Comparison of ENCODE assay signal across 16 cellular contexts in the genomic region with DNA sequence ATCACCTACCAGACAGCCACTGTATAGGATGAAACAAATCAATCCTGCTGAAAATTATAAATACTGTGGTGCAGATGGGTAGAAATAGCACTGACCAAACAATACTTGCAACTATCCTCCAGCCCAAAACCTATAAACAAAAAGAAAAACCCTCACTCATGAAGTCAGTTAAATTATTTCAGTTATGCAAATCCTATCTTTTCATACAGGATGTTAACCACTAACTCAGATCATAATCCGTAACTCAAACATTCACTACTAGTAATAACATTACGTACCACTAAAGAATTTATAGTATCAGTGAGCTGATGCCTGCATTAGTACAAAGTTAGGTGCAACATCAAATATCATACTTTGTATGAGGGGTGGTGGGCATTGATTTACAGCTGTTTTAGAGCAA. TPM values are rescaled to one million over a fixed set of nuclear protein-coding genes. Genes with fewer than 3 reads are reported as not detected.
A peak's percentile ranks its signal among the peaks of the same experiment; 100 is the strongest.
DNase-seq lines count a peak whose midpoint lies in the region; ATAC-seq and TF ChIP-seq lines count a peak whose summit lies in the region.
"Had no signal": no experiment of that assay in that cellular context is flagged by ENCODE, and none has a peak within 500 bp of the region (broad histone marks: within the 10 kb centered on the region; RNA-seq: fewer than 3 reads in every experiment).

No MANE protein-coding gene starts in this region.

- no TSS peak for BruUV-seq in Panc1 (replicated peaks; lab: Mats Ljungman, UMichigan)

- TF ChIP-seq CTCF in Panc1 (IDR thresholded peaks at IDR 0.05): no peak

- in situ Hi-C loops in Caki2 (cut with HindIII; ENCODE audit: low pct_unique_long_range_greater_than_20kb, low sequenced_read_pairs) (no loop called here), Panc1 (cut with HindIII; ENCODE audit: low pct_unique_long_range_greater_than_20kb, low sequenced_read_pairs) (no loop called here)

- no peaks in the 10 kb centered on the region for H3K27me3 ChIP-seq in Panc1 (ENCODE audit: control insufficient read depth, insufficient read depth, low read length)
- H3K27me3 ChIP-seq: foreskin keratinocyte, right atrium auricular region had no signal

- DNase-seq in Caki2 (ENCODE audit: low read depth) (peak; percentile 7), Panc1 (ENCODE audit: low read depth, low spot score) (no peak), kidney glomerular epithelial cell (lab: John Stamatoyannopoulos, UW) (peak; percentile 3), SKM-1 (lab: John Stamatoyannopoulos, UW; ENCODE audit: unreplicated experiment) (no peak)
- no peak for DNase-seq in activated CD4-positive, CD25-positive, alpha-beta regulatory T cell treated with anti-CD3 and anti-CD28 coated beads, Interleukin-2, amount 50 U/mL, for 72 hours
- DNase-seq: activated CD8-positive, alpha-beta T cell treated with anti-CD3 and anti-CD28 coated beads, Interleukin-2, amount 10 ng/mL, durations not matched to agents 7 days and 5 days; activated naive CD8-positive, alpha-beta T cell treated with anti-CD3 and anti-CD28 coated beads, Interleukin-2, amount 10 ng/mL, durations not matched to agents 7 days and 5 days; foreskin keratinocyte; NCI-H1048; NCI-H446 treated with DMSO at 0.1 percent for 48 hours had no signal

- H3K9me3 ChIP-seq in Panc1 (ENCODE audit: control insufficient read depth, insufficient read depth, low read depth, low read length): no peaks in the 10 kb centered on the region
- H3K9me3 ChIP-seq: right atrium auricular region had no signal

- no peak overlapping the region; a peak in 1 of 4 replicates for H3K4me3 ChIP-seq in Panc1 (ENCODE audit: low read depth in 2 of 2, low read length in 2 of 2)
- H3K4me3 ChIP-seq: right atrium auricular region had no signal

- no peaks in the 10 kb centered on the region; the same call in 1 of the 2 replicates for H3K36me3 ChIP-seq in Panc1 (ENCODE audit: control insufficient read depth, insufficient read depth, low read length)
- H3K36me3 ChIP-seq: right atrium auricular region had no signal

- intact Hi-C loops in Panc1 (cut with micrococcal nuclease; ENCODE audit: unreplicated experiment): no loop called here

- CTCF ChIA-PET in Panc1 (lab: Charles Lee): no interaction called here

- POLR2A ChIA-PET in Panc1 (lab: Charles Lee): interaction anchor here (0.5 kb wide), 1 partner anchor 655 kb away, joined by 10 read pairs; no protein-coding TSS in a partner anchor

- ATAC-seq in GM18861 (IDR thresholded peaks at IDR 0.05; ENCODE audit: unreplicated experiment) (peak; percentile 19), Panc1 (no peak), HG02610 (IDR thresholded peaks at IDR 0.05; ENCODE audit: unreplicated experiment) (no peak), GM19397 (IDR thresholded peaks at IDR 0.05; ENCODE audit: unreplicated experiment) (no peak)
- ATAC-seq: activated CD8-positive, alpha-beta T cell treated with anti-CD3 and anti-CD28 coated beads, Interleukin-2, amount 10 ng/mL, durations not matched to agents 7 days and 5 days; foreskin keratinocyte had no signal

- peak overlapping the region; percentile 29 for H3K27ac ChIP-seq in Panc1 (ENCODE audit: low read length)
- H3K27ac ChIP-seq: foreskin keratinocyte, HL-60, right atrium auricular region had no signal

- peaks cover 16% of the 10 kb centered on the region; the same call in 1 of the 2 replicates for H3K4me1 ChIP-seq in Panc1 (ENCODE audit: control insufficient read depth, insufficient read depth, low read length)
- H3K4me1 ChIP-seq: foreskin keratinocyte had no signal

RNA-seq across cellular contexts. Expression of a gene that starts 2.6 kb away (rescaled TPM):
- 43.0 and 53.3 TPM in 2 replicates for total RNA-seq in Caki2 (2014; rRNA removed; shearing (Covaris generic); ENCODE audit: low replicate concordance)
- 44.4 TPM for total RNA-seq in Panc1 (2021; ENCODE audit: unreplicated experiment)
- polyA plus RNA-seq in Panc1 (2012; ENCODE audit: insufficient read length): 23.0 TPM

RNA-seq across cellular contexts. Expression of a gene that starts 54.1 kb away (rescaled TPM):
- total RNA-seq in Caki2 (2014; rRNA removed; shearing (Covaris generic); ENCODE audit: low replicate concordance): 27.0 and 32.4 TPM in 2 replicates
- total RNA-seq in Panc1 (2021; ENCODE audit: unreplicated experiment): 21.4 TPM
- polyA plus RNA-seq in Panc1 (2012; ENCODE audit: insufficient read length): 17.2 TPM

RNA-seq across cellular contexts. Expression of a gene that starts 58.5 kb away (rescaled TPM):
- 0.27 and 18.9 TPM in 2 replicates for total RNA-seq in Caki2 (2014; rRNA removed; shearing (Covaris generic); ENCODE audit: low replicate concordance)
- 0.28 TPM for total RNA-seq in Panc1 (2021; ENCODE audit: unreplicated experiment)
- not detected for polyA plus RNA-seq in Panc1 (2012; ENCODE audit: insufficient read length)
- total RNA-seq: activated CD8-positive, alpha-beta T cell treated with anti-CD3 and anti-CD28 coated beads, Interleukin-2, amount 10 ng/mL, durations not matched to agents 7 days and 5 days; activated naive CD8-positive, alpha-beta T cell treated with anti-CD3 and anti-CD28 coated beads, Interleukin-2, amount 10 ng/mL, durations not matched to agents 7 days and 5 days; foreskin keratinocyte; myocyte; right atrium auricular region had no signal
- polyA plus RNA-seq: foreskin keratinocyte had no signal

Comparison
In these comparisons a context has a peak if more than half of its experiments do, and no peak if none do; other contexts are left out.
1. DNase-seq: peak in Caki2 (single experiment) and kidney glomerular epithelial cell (single experiment); none in Panc1 (single experiment), activated CD4-positive, CD25-positive, alpha-beta regulatory T cell treated with anti-CD3 and anti-CD28 coated beads, Interleukin-2, amount 50 U/mL, for 72 hours (single experiment) and SKM-1 (single experiment).